Comparison of ENCODE assay signal across 26 cellular contexts in the genomic region with DNA sequence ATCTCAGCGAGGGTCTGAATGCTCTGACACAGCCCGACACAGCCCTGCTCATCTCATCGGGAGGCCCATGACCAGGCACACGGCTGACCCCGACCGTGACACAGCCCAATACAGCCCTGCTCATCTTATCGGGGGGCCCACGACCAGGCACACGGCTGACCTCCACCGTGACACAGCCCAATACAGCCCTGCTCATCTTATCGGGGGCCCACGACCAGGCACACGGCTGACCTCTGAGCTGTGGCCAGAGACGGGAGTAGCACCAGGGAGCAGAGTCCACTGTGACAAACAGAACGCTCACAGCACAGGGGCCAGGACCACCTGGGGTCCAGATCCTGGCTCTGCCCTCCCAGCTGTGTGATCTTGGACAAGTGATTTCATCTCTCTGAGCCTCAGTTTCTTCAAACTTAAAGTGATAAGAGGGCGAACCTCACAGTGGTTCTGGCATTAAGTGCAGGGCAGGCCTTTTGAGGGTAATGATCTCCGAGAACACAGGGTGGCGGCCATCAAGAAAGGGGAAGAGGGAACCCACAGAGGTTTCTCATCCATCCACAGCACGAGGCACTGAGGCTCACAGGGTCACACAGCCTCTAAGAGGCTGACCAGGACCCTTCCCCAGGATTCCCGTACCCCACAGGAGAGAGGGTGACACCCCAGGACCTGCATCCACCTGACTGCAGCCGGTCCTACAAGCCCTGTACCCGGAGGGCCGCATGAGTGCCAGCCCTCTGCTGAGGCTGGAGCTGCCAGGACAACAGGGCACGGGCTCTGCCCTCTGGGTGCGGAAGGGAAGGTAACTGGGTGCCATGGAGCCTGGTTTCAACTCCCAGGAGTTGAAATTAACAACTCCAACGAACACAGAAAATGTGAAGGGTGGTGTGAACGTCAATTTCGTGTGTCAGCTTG.
"Had no signal": no experiment of that assay in that cellular context is flagged by ENCODE, and none has a peak within 500 bp of the region (broad histone marks: within the 10 kb centered on the region; RNA-seq: fewer than 3 reads in every experiment).

No MANE protein-coding gene starts in this region.

- H3K36me3 ChIP-seq: gastrocnemius medialis, neural progenitor cell, ovary, spleen, tibial artery had no signal

- H2AFZ ChIP-seq: neural progenitor cell had no signal

- H3K27ac ChIP-seq: epithelial cell of prostate, gastrocnemius medialis, neural progenitor cell, ovary, psoas muscle, skin epidermis, spleen, testis, tibial artery had no signal

- H3K4me3 Mint-ChIP-seq: dendritic cell treated with granulocyte-macrophage colony-stimulating factor and Interleukin-4, amounts not matched to agents 40 ng/mL and 50 ng/mL, for 4 days; endodermal cell; memory B cell; nephron; neural progenitor cell; stimulated activated memory B cell treated with anti-CD40 and anti-IgM and Interleukin-4, amounts not matched to agents 10 μg/mL and 1 μg/mL and 100 μg/mL, for 72 hours; type B pancreatic cell had no signal

- H3K4me3 ChIP-seq: gastrocnemius medialis, lung, neural progenitor cell, ovary, psoas muscle, skin epidermis, spleen, testis, tibial artery had no signal

- H3K27me3 ChIP-seq: neural progenitor cell, ovary, testis had no signal

- H3K4me2 ChIP-seq: neural progenitor cell had no signal

- H3K36me3 Mint-ChIP-seq: neural progenitor cell; stimulated activated memory B cell treated with anti-CD40 and anti-IgM and Interleukin-4, amounts not matched to agents 10 μg/mL and 1 μg/mL and 100 μg/mL, for 72 hours; type B pancreatic cell had no signal

- H3K9me3 ChIP-seq: gastrocnemius medialis, ovary, psoas muscle, testis had no signal

- H3K9ac ChIP-seq: neural progenitor cell had no signal

- H3K4me1 Mint-ChIP-seq: endodermal cell; memory B cell; nephron; stimulated activated memory B cell treated with anti-CD40 and anti-IgM and Interleukin-4, amounts not matched to agents 10 μg/mL and 1 μg/mL and 100 μg/mL, for 72 hours had no signal

- DNase-seq: effector CD8-positive, alpha-beta T cell; endodermal cell; foreskin fibroblast; gastrocnemius medialis; head of caudate nucleus; nucleus accumbens; ovary; spleen; stimulated activated CD4-positive, alpha-beta T cell treated with anti-CD3 and anti-CD28 coated beads, Interleukin-4, amount 100 ng/mL, for 4 hours; stimulated activated naive CD8-positive, alpha-beta T cell treated with anti-CD3 and anti-CD28 coated beads, Interleukin-15, Interleukin-2, amounts not matched to agents 100 U/mL and 50 U/mL, for 24 hours; substantia nigra; testis; tibial artery had no signal

- H3K4me1 ChIP-seq: gastrocnemius medialis, psoas muscle, testis had no signal

- ATAC-seq: esophagus mucosa; gastrocnemius medialis; left lobe of liver; psoas muscle; right cardiac atrium; stimulated activated memory B cell treated with anti-CD40 and anti-IgM and Interleukin-4, amounts not matched to agents 10 μg/mL and 1 μg/mL and 100 μg/mL, for 72 hours; stimulated activated naive CD8-positive, alpha-beta T cell treated with anti-CD3 and anti-CD28 coated beads, Interleukin-15, Interleukin-2, amounts not matched to agents 100 U/mL and 50 U/mL, for 24 hours had no signal

- H3K9me3 Mint-ChIP-seq: dendritic cell treated with granulocyte-macrophage colony-stimulating factor and Interleukin-4, amounts not matched to agents 40 ng/mL and 50 ng/mL, for 4 days; nephron; neural progenitor cell; type B pancreatic cell had no signal

- H3K27ac Mint-ChIP-seq: dendritic cell treated with granulocyte-macrophage colony-stimulating factor and Interleukin-4, amounts not matched to agents 40 ng/mL and 50 ng/mL, for 4 days; endodermal cell; memory B cell; nephron; neural progenitor cell; stimulated activated memory B cell treated with anti-CD40 and anti-IgM and Interleukin-4, amounts not matched to agents 10 μg/mL and 1 μg/mL and 100 μg/mL, for 72 hours; type B pancreatic cell had no signal
